In the genomic region with DNA sequence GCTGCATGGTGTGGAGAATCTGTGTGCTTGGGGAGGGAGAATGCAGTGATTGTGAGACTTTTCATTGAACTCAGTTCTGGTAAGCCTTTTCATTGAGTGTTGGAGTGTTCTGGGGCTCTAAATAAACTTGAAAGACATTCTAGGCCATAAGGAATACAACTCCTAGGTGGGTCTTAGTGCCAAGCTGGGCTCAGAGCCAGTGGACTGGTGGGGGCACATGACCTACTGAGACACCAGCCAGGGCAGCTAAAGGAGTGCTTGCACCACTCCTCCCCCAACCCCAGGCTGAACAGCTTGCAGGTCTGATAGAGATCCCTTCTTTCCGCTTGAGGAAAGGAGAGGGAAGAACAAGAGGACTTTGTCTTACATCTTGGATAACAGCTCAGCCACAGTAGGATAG, we compare ENCODE assay signal across 28 cellular contexts.
"Had no signal": no experiment of that assay in that cellular context is flagged by ENCODE, and none has a peak within 500 bp of the region (broad histone marks: within the 10 kb centered on the region; RNA-seq: fewer than 3 reads in every experiment).

No MANE protein-coding gene starts in this region.

- H3K4me3 ChIP-seq: MG63, SK-N-MC had no signal

- H3K36me3 ChIP-seq: MG63 had no signal

- FAIRE-seq: astrocyte, RCC 7860, TTC549 had no signal

- DNase-seq: activated B cell treated with CpG ODN at 0.5 μM for 24 hours; activated CD4-positive, alpha-beta T cell treated with anti-CD3 and anti-CD28 coated beads for 1 hour; activated CD4-positive, alpha-beta T cell treated with anti-CD3 and anti-CD28 coated beads, Interleukin-2, amount 10 ng/mL, durations not matched to agents 24 days and 14 days; activated CD4-positive, alpha-beta T cell treated with anti-CD3 and anti-CD28 coated beads, Interleukin-2, amount 50 U/mL, for 48 hours; activated CD8-positive, alpha-beta memory T cell treated with anti-CD3 and anti-CD28 coated beads, Interleukin-2, amount 10 ng/mL, durations not matched to agents 7 days and 5 days; activated effector memory CD4-positive, alpha-beta T cell treated with Interleukin-2 at 50 U/mL for 16 hours; activated naive CD4-positive, alpha-beta T cell treated with Interleukin-2 at 50 U/mL for 16 hours; activated naive CD8-positive, alpha-beta T cell treated with anti-CD3 and anti-CD28 coated beads, Interleukin-2, amount 50 U/mL, for 24 hours; activated T-cell treated with anti-CD3 and anti-CD28 coated beads, Interleukin-2, amount 50 U/mL, for 24 hours; amniotic stem cell; MG63; MV-4-11; NCI-H1092 treated with DMSO at 0.1 percent for 48 hours; NCI-H1417 treated with DMSO at 0.1 percent for 48 hours; NCI-H1694 treated with DMSO at 0.1 percent for 48 hours; NCI-H2029 treated with DMSO at 0.1 percent for 48 hours; NCI-H510A treated with DMSO at 0.1 percent for 48 hours; PC-3; SIG-M5; T-cell; T-helper 2 cell; T1000 had no signal

- H3K27ac ChIP-seq: KMS-11, SK-N-MC had no signal

- ATAC-seq: activated CD8-positive, alpha-beta memory T cell treated with anti-CD3 and anti-CD28 coated beads, Interleukin-2, amount 10 ng/mL, durations not matched to agents 7 days and 5 days; activated naive CD4-positive, alpha-beta T cell treated with anti-CD3 and anti-CD28 coated beads, Interleukin-2, amount 50 U/mL, for 72 hours; activated naive CD8-positive, alpha-beta T cell treated with anti-CD3 and anti-CD28 coated beads, Interleukin-2, amount 50 U/mL, for 24 hours; PC-3; T-cell had no signal

- H3K9me3 ChIP-seq: MG63 had no signal
